In the genomic region with DNA sequence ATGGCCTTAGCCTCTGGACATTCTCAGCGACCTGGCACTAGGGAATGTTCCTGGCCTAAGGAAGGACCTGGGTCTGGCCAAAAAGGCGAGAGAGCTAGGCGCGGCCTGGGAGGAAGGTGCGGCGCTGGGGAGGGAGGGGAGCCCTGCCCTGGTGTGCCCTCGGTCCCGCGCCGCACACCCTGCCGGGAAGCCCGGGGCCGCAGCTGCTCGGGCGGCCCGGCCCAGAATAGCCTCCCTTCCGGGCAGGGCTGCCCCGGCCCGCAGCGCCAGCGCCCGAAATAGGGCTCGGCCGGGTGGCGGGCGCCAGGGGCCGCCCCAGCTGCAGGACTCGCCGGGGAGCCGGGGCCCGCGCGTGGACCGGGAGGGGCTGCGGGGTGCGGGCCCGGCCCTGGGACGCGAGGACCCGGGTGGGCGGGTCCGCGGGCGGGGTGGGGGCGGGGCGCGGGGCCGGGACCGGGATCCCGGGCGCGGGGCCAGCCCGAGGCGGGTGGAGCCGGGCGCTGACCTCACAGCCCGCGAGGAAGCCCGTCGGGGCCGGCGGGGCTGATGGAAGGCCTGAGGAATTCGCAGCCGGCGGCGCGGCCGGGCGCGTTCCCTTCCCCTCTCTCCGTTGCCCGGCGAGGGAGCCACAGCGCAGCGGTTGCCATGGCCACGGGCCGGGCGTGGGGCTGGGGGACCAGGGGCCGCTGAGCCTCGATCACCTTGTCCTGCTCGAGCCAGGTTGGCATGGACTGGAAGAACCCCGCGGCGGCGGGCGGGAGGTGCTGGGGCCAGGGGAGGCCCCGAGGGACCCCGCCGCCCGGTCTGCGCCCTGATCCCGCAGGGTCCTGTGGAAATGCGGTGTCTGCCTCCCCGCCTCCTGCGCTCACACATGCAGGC, we compare ENCODE assay signal across 8 cellular contexts. TPM values are rescaled to one million over a fixed set of nuclear protein-coding genes. Genes with fewer than 3 reads are reported as not detected.
DNase-seq lines count a peak whose midpoint lies in the region; ATAC-seq and TF ChIP-seq lines count a peak whose summit lies in the region.

No MANE protein-coding gene starts in this region.

- peak; percentile 60 for TF ChIP-seq POLR2A in transverse colon (IDR thresholded peaks at IDR 0.05)

- in situ Hi-C loops in transverse colon (cut with MboI; ENCODE audit: low pct_ligation_motif_present in 1 of 4, low pct_unique_long_range_greater_than_20kb in 1 of 4, low sequenced_read_pairs in 3 of 4) = no loop called here

- H3K27ac ChIP-seq in transverse colon = peak overlapping the region; percentile 92 to 96 (median 94)

- H3K4me1 Mint-ChIP-seq in activated CD4-positive, alpha-beta memory T cell treated with anti-CD3 and anti-CD28 coated beads, Interleukin-2, amount 10 ng/mL, durations not matched to agents 7 days and 5 days = peaks cover 76% of the 10 kb centered on the region
- peaks cover 74% of the 10 kb centered on the region for H3K4me1 Mint-ChIP-seq in activated CD4-positive, alpha-beta memory T cell treated with anti-CD3 and anti-CD28 coated beads for 36 hours (ENCODE audit: low read depth)
- H3K4me1 Mint-ChIP-seq in T-helper 1 cell treated with Interleukin-12 subunit alpha and Interleukin-12 subunit beta and Interleukin-4 antibody, amounts not matched to agents 30 μg/mL and 1 μg/mL, for 36 hours (ENCODE audit: low read depth) = peaks cover 46% of the 10 kb centered on the region

- peaks cover 2% of the 10 kb centered on the region for H3K36me3 Mint-ChIP-seq in activated CD4-positive, alpha-beta memory T cell treated with anti-CD3 and anti-CD28 coated beads, Interleukin-2, amount 10 ng/mL, durations not matched to agents 7 days and 5 days (ENCODE audit: low read depth)
- H3K36me3 Mint-ChIP-seq in activated CD4-positive, alpha-beta memory T cell treated with anti-CD3 and anti-CD28 coated beads for 36 hours = no peaks in the 10 kb centered on the region
- no peaks in the 10 kb centered on the region for H3K36me3 Mint-ChIP-seq in T-helper 1 cell treated with Interleukin-12 subunit alpha and Interleukin-12 subunit beta and Interleukin-4 antibody, amounts not matched to agents 30 μg/mL and 1 μg/mL, for 36 hours (ENCODE audit: low read depth)

- H3K27me3 ChIP-seq in transverse colon = no peaks in the 10 kb centered on the region

- CTCF ChIA-PET in activated CD4-positive, alpha-beta memory T cell treated with anti-CD3 and anti-CD28 coated beads, Interleukin-2, amount 10 ng/mL, durations not matched to agents 7 days and 5 days (lab: Charles Lee) = interaction anchor here (1.0 to 3.5 kb wide), 3 partner anchors 19 to 25 kb away, joined by 3 to 42 read pairs (median 6); a partner anchor contains a TSS
- CTCF ChIA-PET in activated CD4-positive, alpha-beta memory T cell treated with anti-CD3 and anti-CD28 coated beads for 36 hours (lab: Charles Lee) = interaction anchor here (1.1 kb wide), 2 partner anchors 27 to 53 kb away, joined by 3 read pairs; no protein-coding TSS in a partner anchor

- WGBS in transverse colon (ENCODE audit: low coverage in 1 of 2), 2 donors = 5 to 20% methylated on average over 1 to 49 of the region's 95 CpGs

- no peak for DNase-seq in activated CD4-positive, alpha-beta memory T cell treated with anti-CD3 and anti-CD28 coated beads, Interleukin-2, amount 10 ng/mL, durations not matched to agents 7 days and 5 days
- no peak for DNase-seq in activated CD4-positive, alpha-beta memory T cell treated with anti-CD3 and anti-CD28 coated beads for 36 hours
- DNase-seq in midbrain (lab: John Stamatoyannopoulos, UW) = peak; percentile 83
- DNase-seq in transverse colon = peak; percentile 80

- TF ChIP-seq CTCF in transverse colon (IDR thresholded peaks at IDR 0.05) = no peak

- no peaks in the 10 kb centered on the region for H3K9me3 Mint-ChIP-seq in activated CD4-positive, alpha-beta memory T cell treated with anti-CD3 and anti-CD28 coated beads, Interleukin-2, amount 10 ng/mL, durations not matched to agents 7 days and 5 days
- no peaks in the 10 kb centered on the region for H3K9me3 Mint-ChIP-seq in activated CD4-positive, alpha-beta memory T cell treated with anti-CD3 and anti-CD28 coated beads for 36 hours
- H3K9me3 Mint-ChIP-seq in T-helper 1 cell treated with Interleukin-12 subunit alpha and Interleukin-12 subunit beta and Interleukin-4 antibody, amounts not matched to agents 30 μg/mL and 1 μg/mL, for 36 hours = no peaks in the 10 kb centered on the region

- H3K4me1 ChIP-seq in transverse colon = peaks cover 25 to 66% (median 35%) of the 10 kb centered on the region in 4 donors

- H3K9me3 ChIP-seq in transverse colon = no peaks in the 10 kb centered on the region

- H3K4me3 Mint-ChIP-seq in activated CD4-positive, alpha-beta memory T cell treated with anti-CD3 and anti-CD28 coated beads, Interleukin-2, amount 10 ng/mL, durations not matched to agents 7 days and 5 days = peak overlapping the region; percentile 17
- no peak overlapping the region for H3K4me3 Mint-ChIP-seq in activated CD4-positive, alpha-beta memory T cell treated with anti-CD3 and anti-CD28 coated beads for 36 hours
- H3K4me3 Mint-ChIP-seq in T-helper 1 cell treated with Interleukin-12 subunit alpha and Interleukin-12 subunit beta and Interleukin-4 antibody, amounts not matched to agents 30 μg/mL and 1 μg/mL, for 36 hours = peak overlapping the region; percentile 34

- H3K27me3 Mint-ChIP-seq in activated CD4-positive, alpha-beta memory T cell treated with anti-CD3 and anti-CD28 coated beads, Interleukin-2, amount 10 ng/mL, durations not matched to agents 7 days and 5 days = peaks cover 2% of the 10 kb centered on the region
- H3K27me3 Mint-ChIP-seq in activated CD4-positive, alpha-beta memory T cell treated with anti-CD3 and anti-CD28 coated beads for 36 hours = peaks cover 1% of the 10 kb centered on the region
- peaks cover 16% of the 10 kb centered on the region for H3K27me3 Mint-ChIP-seq in T-helper 1 cell treated with Interleukin-12 subunit alpha and Interleukin-12 subunit beta and Interleukin-4 antibody, amounts not matched to agents 30 μg/mL and 1 μg/mL, for 36 hours (ENCODE audit: low read depth)

- H3K4me3 ChIP-seq in transverse colon = peak overlapping the region; percentile 5 to 47 (median 28)

- H3K36me3 ChIP-seq in transverse colon = no peaks in the 10 kb centered on the region

- peak; percentile 88 for TF ChIP-seq EP300 in transverse colon (IDR thresholded peaks at IDR 0.05; ENCODE audit: low read depth)

- peak; percentile 35 for ATAC-seq in esophagus mucosa
- ATAC-seq in HG03175 (IDR thresholded peaks at IDR 0.05; ENCODE audit: unreplicated experiment) = no peak
- no peak for ATAC-seq in GM18517 (IDR thresholded peaks at IDR 0.05; ENCODE audit: unreplicated experiment)

- intact Hi-C loops in activated CD4-positive, alpha-beta memory T cell treated with anti-CD3 and anti-CD28 coated beads for 36 hours (cut with micrococcal nuclease) = loop anchor here (5.0 kb wide), 2 partner anchors 49 to 89 kb away; no protein-coding TSS in a partner anchor
- intact Hi-C loops in transverse colon (cut with DNase I; ENCODE audit: low total_unique reads) = no loop called here

- no peak overlapping the region for H3K27ac Mint-ChIP-seq in activated CD4-positive, alpha-beta memory T cell treated with anti-CD3 and anti-CD28 coated beads, Interleukin-2, amount 10 ng/mL, durations not matched to agents 7 days and 5 days
- no peak overlapping the region for H3K27ac Mint-ChIP-seq in activated CD4-positive, alpha-beta memory T cell treated with anti-CD3 and anti-CD28 coated beads for 36 hours
- H3K27ac Mint-ChIP-seq in T-helper 1 cell treated with Interleukin-12 subunit alpha and Interleukin-12 subunit beta and Interleukin-4 antibody, amounts not matched to agents 30 μg/mL and 1 μg/mL, for 36 hours = no peak overlapping the region

- POLR2A ChIA-PET in activated CD4-positive, alpha-beta memory T cell treated with anti-CD3 and anti-CD28 coated beads, Interleukin-2, amount 10 ng/mL, durations not matched to agents 7 days and 5 days (lab: Charles Lee) = interaction anchor here (0.7 to 9.3 kb wide), 6 partner anchors 17 to 88 kb away, joined by 3 to 153 read pairs (median 14); a partner anchor contains a TSS
- POLR2A ChIA-PET in activated CD4-positive, alpha-beta memory T cell treated with anti-CD3 and anti-CD28 coated beads for 36 hours (lab: Charles Lee) = interaction anchor here (1.1 kb wide), 1 partner anchor 20 kb away, joined by 3 read pairs; no protein-coding TSS in a partner anchor

RNA-seq across cellular contexts. Expression of a gene that starts 18.1 kb away (rescaled TPM):
- total RNA-seq in activated CD4-positive, alpha-beta memory T cell treated with anti-CD3 and anti-CD28 coated beads, Interleukin-2, amount 10 ng/mL, durations not matched to agents 7 days and 5 days = 10 to 100 TPM; 68.7 to 69.8 TPM
- total RNA-seq in activated CD4-positive, alpha-beta memory T cell treated with anti-CD3 and anti-CD28 coated beads for 36 hours = 100 to 1,000 TPM; 162 to 167 TPM
- total RNA-seq in esophagus mucosa (13.6 TPM), transverse colon (100 to 1,000 TPM in 1 of 4 donors, 10 to 100 TPM in 3; 22.3 to 230 (median 37.6) TPM)

RNA-seq across cellular contexts. Expression of a gene that starts 36.7 kb away (rescaled TPM):
- total RNA-seq in activated CD4-positive, alpha-beta memory T cell treated with anti-CD3 and anti-CD28 coated beads, Interleukin-2, amount 10 ng/mL, durations not matched to agents 7 days and 5 days = 10 to 100 TPM; 70.7 to 75.5 TPM
- 10 to 100 TPM; 75.8 to 78.1 TPM for total RNA-seq in activated CD4-positive, alpha-beta memory T cell treated with anti-CD3 and anti-CD28 coated beads for 36 hours
- total RNA-seq in esophagus mucosa (15.9 TPM), transverse colon (10 to 100 TPM; 32.1 to 77.6 (median 60.1) TPM)

Comparison
In these comparisons a context has a peak if more than half of its experiments do, and no peak if none do; other contexts are left out.
1. DNase-seq: peak in midbrain (single experiment) and transverse colon (single experiment); none in activated CD4-positive, alpha-beta memory T cell treated with anti-CD3 and anti-CD28 coated beads, Interleukin-2, amount 10 ng/mL, durations not matched to agents 7 days and 5 days (single experiment) and activated CD4-positive, alpha-beta memory T cell treated with anti-CD3 and anti-CD28 coated beads for 36 hours (single experiment).